Comparison of ENCODE assay signal across 1 cellular context in the genomic region with DNA sequence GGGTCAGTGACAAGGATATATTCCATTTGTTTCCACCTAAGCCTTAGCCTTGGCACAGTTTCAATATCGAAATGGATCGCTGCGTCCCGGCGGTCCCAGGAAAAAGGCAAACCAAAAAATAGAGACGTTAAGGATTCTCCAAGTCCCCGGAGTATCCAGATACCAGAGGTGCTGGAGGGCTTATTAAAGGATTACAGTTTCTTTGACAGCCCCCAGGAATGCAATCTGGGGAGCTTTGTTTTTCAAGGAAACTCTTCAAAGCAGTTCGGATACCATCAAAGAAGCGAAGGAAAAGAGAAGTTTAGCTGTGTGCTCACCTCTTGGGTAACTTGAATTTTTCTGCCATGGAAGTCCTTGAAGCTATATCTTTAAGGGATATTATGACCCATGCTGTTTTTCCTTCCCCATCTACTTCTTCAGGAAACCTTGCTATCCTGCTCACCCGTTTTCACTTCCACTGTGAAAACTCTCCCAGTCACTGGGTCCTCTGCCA.
TF ChIP-seq lines count a peak whose summit lies in the region.

No MANE protein-coding gene starts in this region.

TF ChIP-seq in IMR-90, 13 proteins besides CTCF, POLR2A, EP300 and RAD21:
- TF ChIP-seq, protein P1, sequence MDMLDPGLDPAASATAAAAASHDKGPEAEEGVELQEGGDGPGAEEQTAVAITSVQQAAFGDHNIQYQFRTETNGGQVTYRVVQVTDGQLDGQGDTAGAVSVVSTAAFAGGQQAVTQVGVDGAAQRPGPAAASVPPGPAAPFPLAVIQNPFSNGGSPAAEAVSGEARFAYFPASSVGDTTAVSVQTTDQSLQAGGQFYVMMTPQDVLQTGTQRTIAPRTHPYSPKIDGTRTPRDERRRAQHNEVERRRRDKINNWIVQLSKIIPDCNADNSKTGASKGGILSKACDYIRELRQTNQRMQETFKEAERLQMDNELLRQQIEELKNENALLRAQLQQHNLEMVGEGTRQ (IDR thresholded peaks at IDR 0.05; ENCODE audit: low read depth, low read length): no peak
- TF ChIP-seq, protein P2, sequence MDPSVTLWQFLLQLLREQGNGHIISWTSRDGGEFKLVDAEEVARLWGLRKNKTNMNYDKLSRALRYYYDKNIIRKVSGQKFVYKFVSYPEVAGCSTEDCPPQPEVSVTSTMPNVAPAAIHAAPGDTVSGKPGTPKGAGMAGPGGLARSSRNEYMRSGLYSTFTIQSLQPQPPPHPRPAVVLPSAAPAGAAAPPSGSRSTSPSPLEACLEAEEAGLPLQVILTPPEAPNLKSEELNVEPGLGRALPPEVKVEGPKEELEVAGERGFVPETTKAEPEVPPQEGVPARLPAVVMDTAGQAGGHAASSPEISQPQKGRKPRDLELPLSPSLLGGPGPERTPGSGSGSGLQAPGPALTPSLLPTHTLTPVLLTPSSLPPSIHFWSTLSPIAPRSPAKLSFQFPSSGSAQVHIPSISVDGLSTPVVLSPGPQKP (IDR thresholded peaks at IDR 0.05; ENCODE audit: borderline replicate concordance, low read depth, low read length): no peak
- no peak for TF ChIP-seq MAZ (IDR thresholded peaks at IDR 0.05; ENCODE audit: borderline replicate concordance, low read depth, low read length)
- TF ChIP-seq RCOR1 (IDR thresholded peaks at IDR 0.05; ENCODE audit: insufficient replicate concordance, low read length): no peak
- no peak for TF ChIP-seq RFX5 (IDR thresholded peaks at IDR 0.05; ENCODE audit: low read depth, low read length)
- TF ChIP-seq CEBPB (IDR thresholded peaks at IDR 0.05; ENCODE audit: low read depth, low read length): no peak
- no peak for TF ChIP-seq CHD1 (IDR thresholded peaks at IDR 0.05; ENCODE audit: low read depth, low read length)
- no peak for TF ChIP-seq NFE2L2 (IDR thresholded peaks at IDR 0.05; ENCODE audit: low read depth, low read length)
- TF ChIP-seq FOS (IDR thresholded peaks at IDR 0.05; ENCODE audit: low read depth, low read length): no peak
- TF ChIP-seq BHLHE40 (IDR thresholded peaks at IDR 0.05; ENCODE audit: low read depth, low read length): no peak
TF ChIP-seq in IMR-90: peak in this region for 0.
